Comparison of ENCODE assay signal across 14 cellular contexts in the genomic region with DNA sequence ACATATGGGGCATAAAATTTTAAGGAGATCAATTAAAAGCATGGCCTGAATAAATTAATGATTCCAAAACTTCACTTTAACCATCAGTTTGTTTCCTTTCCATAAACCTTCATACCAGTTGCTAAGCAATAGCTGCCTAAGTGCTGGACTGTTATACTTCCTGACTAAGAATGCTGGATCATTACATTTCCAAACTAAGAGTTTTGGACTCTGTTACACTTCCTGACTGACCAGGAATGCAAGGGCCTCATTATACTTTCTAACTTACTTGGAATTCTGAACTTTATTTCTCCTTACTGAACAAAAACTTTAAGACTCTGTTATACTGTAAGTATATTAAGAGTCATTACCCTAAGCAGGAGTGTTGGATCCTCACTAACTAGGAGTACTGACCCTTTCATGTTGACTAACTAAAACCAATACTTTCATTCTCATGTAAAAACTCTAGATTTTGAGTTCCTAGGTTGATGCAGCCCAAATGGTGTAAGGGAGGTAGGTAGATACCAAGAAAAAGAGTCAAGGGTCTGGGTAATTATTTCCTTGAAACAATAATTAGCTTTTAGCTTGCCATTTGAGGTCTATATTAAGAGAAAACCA.
DNase-seq lines count a peak whose midpoint lies in the region; ATAC-seq and TF ChIP-seq lines count a peak whose summit lies in the region.
"Had no signal": no experiment of that assay in that cellular context is flagged by ENCODE, and none has a peak within 500 bp of the region (broad histone marks: within the 10 kb centered on the region; RNA-seq: fewer than 3 reads in every experiment).

No MANE protein-coding gene starts in this region.

- no peak overlapping the region for H2AK5ac ChIP-seq in H9 (ENCODE audit: insufficient read length, low read length)

- H3K9me3 ChIP-seq in gastroesophageal sphincter: no peaks in the 10 kb centered on the region
- no peaks in the 10 kb centered on the region for H3K9me3 ChIP-seq in H9 (ENCODE audit: control insufficient read depth, low read depth, low read length)

- H3K4me1 ChIP-seq in gastroesophageal sphincter (peaks cover 0 to 14% (median 0%) of the 10 kb centered on the region in 3 donors), H9 (ENCODE audit: insufficient read depth, low read length) (no peaks in the 10 kb centered on the region)

- peaks cover 3 to 6% of the 10 kb centered on the region in 2 experiments; a peak in 2 of 4 replicates for H3K4me1 Mint-ChIP-seq in H9

- TF ChIP-seq CTCF in gastroesophageal sphincter (IDR thresholded peaks at IDR 0.05) (no peak), H9 (conservative IDR thresholded peaks at IDR 0.05) (no peak)

- H3K4me3 Mint-ChIP-seq in H9: no peak overlapping the region
- H3K4me3 Mint-ChIP-seq: natural killer cell treated with Interleukin-12 subunit alpha and Interleukin-12 subunit beta and Interleukin-15 and Interleukin-18, amount 100 ng/mL, for 72 hours had no signal

- no peak overlapping the region for H3K27ac Mint-ChIP-seq in H9
- H3K27ac Mint-ChIP-seq: natural killer cell treated with Interleukin-12 subunit alpha and Interleukin-12 subunit beta and Interleukin-15 and Interleukin-18, amount 100 ng/mL, for 72 hours had no signal

- H3K18ac ChIP-seq in H9 (ENCODE audit: insufficient read length, low read depth, low read length): no peak overlapping the region

- H2AFZ ChIP-seq in H9 (ENCODE audit: low read length): no peak overlapping the region

- no peak overlapping the region for H4K91ac ChIP-seq in H9 (ENCODE audit: insufficient read length, low read depth, low read length)

- DNase-seq in RPMI7951 (ENCODE audit: low read depth): peak; percentile 4
- peak; percentile 15 for DNase-seq in pulmonary artery endothelial cell (ENCODE audit: low read depth, low spot score)
- no peak for DNase-seq in OCI-M2 (lab: John Stamatoyannopoulos, UW; ENCODE audit: unreplicated experiment)
- no peak for DNase-seq in putamen (ENCODE audit: low spot score)
- no peak for DNase-seq in posterior cingulate gyrus
- DNase-seq in H9: no peak
- DNase-seq: activated CD4-positive, alpha-beta T cell treated with anti-CD3 and anti-CD28 coated beads, Interleukin-2, amount 50 U/mL, for 48 hours; NCI-H1092; NK-92 treated with Interleukin-12 subunit alpha and Interleukin-12 subunit beta, amount 100 ng/mL, for 24 hours; stimulated activated naive CD4-positive, alpha-beta T cell had no signal

- no peak overlapping the region for H4K8ac ChIP-seq in H9 (replicated peaks; ENCODE audit: insufficient read length, low read depth, low read length)

- no peak for TF ChIP-seq EP300 in gastroesophageal sphincter (IDR thresholded peaks at IDR 0.05)

- H4K20me1 ChIP-seq in H9 (ENCODE audit: control insufficient read depth, insufficient read depth, insufficient read length): no peaks in the 10 kb centered on the region

- H3T11ph ChIP-seq in H9 (ENCODE audit: low read length): no peak overlapping the region

- ATAC-seq in GM18502 (IDR thresholded peaks at IDR 0.05; ENCODE audit: poor library complexity, unreplicated experiment) (peak; percentile 49), gastroesophageal sphincter (no peak)
- ATAC-seq: natural killer cell treated with Interleukin-12 subunit alpha and Interleukin-12 subunit beta and Interleukin-15 and Interleukin-18, amount 100 ng/mL, for 72 hours had no signal

- H2BK12ac ChIP-seq in H9 (ENCODE audit: insufficient read length, low read depth, low read length): no peak overlapping the region

- no peak for TF ChIP-seq POLR2A in gastroesophageal sphincter (IDR thresholded peaks at IDR 0.05)

- no peak overlapping the region for H2BK5ac ChIP-seq in H9 (ENCODE audit: insufficient read length, low read length)

- no peak overlapping the region for H3K4me2 ChIP-seq in H9 (ENCODE audit: insufficient read depth, insufficient read length, low read length)

- no peak overlapping the region for H2BK20ac ChIP-seq in H9 (ENCODE audit: low read depth, low read length, poor library complexity, severe bottlenecking)

- H3K27me3 ChIP-seq in gastroesophageal sphincter (no peaks in the 10 kb centered on the region), H9 (ENCODE audit: insufficient read depth, low read length) (no peaks in the 10 kb centered on the region)

- H2BK15ac ChIP-seq in H9 (ENCODE audit: low read depth, low read length): no peak overlapping the region

- H3K27ac ChIP-seq in gastroesophageal sphincter: peak overlapping the region in 3 of 4 donors; percentile 19 to 57 (median 23)
- H3K27ac ChIP-seq in H9 (ENCODE audit: insufficient read length, low read depth, low read length): no peak overlapping the region

- no peak overlapping the region for H3K9ac ChIP-seq in H9 (ENCODE audit: extremely low read depth, insufficient read length, low read length)

- H3K23ac ChIP-seq in H9 (ENCODE audit: insufficient read length, low read depth, low read length): no peak overlapping the region

- H4K5ac ChIP-seq in H9 (ENCODE audit: insufficient read length, low read depth, low read length): no peak overlapping the region

- intact Hi-C loops in posterior cingulate gyrus (cut with DNase I): no loop called here

- no peak overlapping the region for H3K4me3 ChIP-seq in gastroesophageal sphincter
- H3K4me3 ChIP-seq: coronary artery had no signal

- H3K79me2 ChIP-seq in H9 (ENCODE audit: insufficient read depth, low read length): no peaks in the 10 kb centered on the region; the same call in 1 of the 2 replicates

- no peak overlapping the region for H3K4ac ChIP-seq in H9 (ENCODE audit: low read depth, low read length)

- H3K9me3 Mint-ChIP-seq in H9: peaks cover under 1 to 2% of the 10 kb centered on the region in 2 experiments; a peak in 1 of 5 replicates
- H3K9me3 Mint-ChIP-seq: natural killer cell treated with Interleukin-12 subunit alpha and Interleukin-12 subunit beta and Interleukin-15 and Interleukin-18, amount 100 ng/mL, for 72 hours had no signal

- no peaks in the 10 kb centered on the region for H3K23me2 ChIP-seq in H9 (ENCODE audit: insufficient read length, low read depth, low read length, poor library complexity, severe bottlenecking)

- no peaks in the 10 kb centered on the region for H3K79me1 ChIP-seq in H9 (ENCODE audit: insufficient read depth, low read depth, low read length, poor library complexity, severe bottlenecking)

- no peak overlapping the region for H3K56ac ChIP-seq in H9 (ENCODE audit: insufficient read length, low read depth, low read length)

- no peaks in the 10 kb centered on the region for H3K27me3 Mint-ChIP-seq in H9 (ENCODE audit: low read depth)
- H3K27me3 Mint-ChIP-seq: natural killer cell treated with Interleukin-12 subunit alpha and Interleukin-12 subunit beta and Interleukin-15 and Interleukin-18, amount 100 ng/mL, for 72 hours had no signal

- H3K36me3 Mint-ChIP-seq in H9 (ENCODE audit: insufficient read depth in 1 of 3, low read depth in 3 of 3): no peaks in the 10 kb centered on the region; a peak in 2 of 7 replicates

- no peak overlapping the region for H3K14ac ChIP-seq in H9 (ENCODE audit: insufficient read depth, low read length)

- H3K36me3 ChIP-seq in gastroesophageal sphincter: no peaks in the 10 kb centered on the region

- H2BK120ac ChIP-seq in H9 (ENCODE audit: low read depth, low read length, poor library complexity, severe bottlenecking): no peak overlapping the region

Comparison
In these comparisons a context has a peak if more than half of its experiments do, and no peak if none do; other contexts are left out.
1. DNase-seq: peak in RPMI7951 (single experiment) and pulmonary artery endothelial cell (single experiment); none in OCI-M2 (single experiment), putamen (single experiment), posterior cingulate gyrus (0 of 10) and H9 (single experiment).